ENCODE assay signal across 25 cellular contexts in genomic region chr10:125212150-125212809, GRCh38.
"Had no signal": no experiment of that assay in that cellular context is flagged by ENCODE, and none has a peak within 500 bp of the region (broad histone marks: within the 10 kb centered on the region; RNA-seq: fewer than 3 reads in every experiment).

No MANE protein-coding gene starts in this region.

- DNase-seq: colonic mucosa; cortex of kidney; dermis blood vessel endothelial cell; dorsolateral prefrontal cortex; effector CD4-positive, alpha-beta T cell; effector CD8-positive, alpha-beta T cell; effector memory CD4-positive, alpha-beta T cell; effector memory CD8-positive, alpha-beta T cell; endodermal cell; erythroblast; esophagus squamous epithelium; foreskin fibroblast; foreskin keratinocyte; foreskin melanocyte; gastrocnemius medialis; glutamatergic neuron; head of caudate nucleus; heart left ventricle; heart right ventricle had no signal

- H3K36me3 ChIP-seq: colonic mucosa, esophagus muscularis mucosa, esophagus squamous epithelium, gastrocnemius medialis, gastroesophageal sphincter, heart left ventricle, heart right ventricle had no signal

- H3K27me3 ChIP-seq: colonic mucosa, esophagus muscularis mucosa, esophagus squamous epithelium, gastrocnemius medialis, gastroesophageal sphincter, heart left ventricle, heart right ventricle had no signal

- H3K4me3 ChIP-seq: colonic mucosa, coronary artery, dorsolateral prefrontal cortex, esophagus muscularis mucosa, esophagus squamous epithelium, gastrocnemius medialis, gastroesophageal sphincter, heart left ventricle, heart right ventricle had no signal

- ATAC-seq: effector memory CD8-positive, alpha-beta T cell; esophagus mucosa; foreskin keratinocyte; gastrocnemius medialis; gastroesophageal sphincter; heart left ventricle; heart right ventricle had no signal

- H3K4me3 Mint-ChIP-seq: dendritic cell treated with granulocyte-macrophage colony-stimulating factor and Interleukin-4, amounts not matched to agents 40 ng/mL and 50 ng/mL, for 4 days; effector memory CD8-positive, alpha-beta T cell; endodermal cell had no signal

- H3K9me3 ChIP-seq: colonic mucosa, esophagus muscularis mucosa, esophagus squamous epithelium, gastrocnemius medialis, gastroesophageal sphincter, heart left ventricle, heart right ventricle had no signal

- H3K9me3 Mint-ChIP-seq: dendritic cell treated with granulocyte-macrophage colony-stimulating factor and Interleukin-4, amounts not matched to agents 40 ng/mL and 50 ng/mL, for 4 days; effector memory CD8-positive, alpha-beta T cell had no signal

- H3K27ac ChIP-seq: colonic mucosa, coronary artery, epithelial cell of prostate, esophagus muscularis mucosa, esophagus squamous epithelium, foreskin keratinocyte, gastrocnemius medialis, gastroesophageal sphincter, heart left ventricle, heart right ventricle had no signal

- H3K27ac Mint-ChIP-seq: dendritic cell treated with granulocyte-macrophage colony-stimulating factor and Interleukin-4, amounts not matched to agents 40 ng/mL and 50 ng/mL, for 4 days; effector memory CD8-positive, alpha-beta T cell; endodermal cell had no signal
